Comparison of ENCODE assay signal across 8 cellular contexts in genomic region chr2:154375625-154376020, GRCh38.
A peak's percentile ranks its signal among the peaks of the same experiment; 100 is the strongest.
DNase-seq lines count a peak whose midpoint lies in the region; ATAC-seq and TF ChIP-seq lines count a peak whose summit lies in the region.

No MANE protein-coding gene starts in this region.

- no peak overlapping the region for H2AFZ ChIP-seq in Loucy (ENCODE audit: low read length)

- H3K36me3 ChIP-seq in DOHH2 (ENCODE audit: control insufficient read depth, low read length): no peaks in the 10 kb centered on the region
- H3K36me3 ChIP-seq in Loucy (ENCODE audit: insufficient read depth, low read length): no peaks in the 10 kb centered on the region
- H3K36me3 ChIP-seq in testis (ENCODE audit: low read depth, missing control alignments): no peaks in the 10 kb centered on the region

- no peak for TF ChIP-seq POLR2A in testis (IDR thresholded peaks at IDR 0.05)

- no peak overlapping the region for H3K27ac ChIP-seq in DOHH2 (ENCODE audit: low read depth, low read length)
- H3K27ac ChIP-seq in testis: no peak overlapping the region

- intact Hi-C loops in testis (cut with DNase I; ENCODE audit: low total_unique reads): no loop called here

- in situ Hi-C loops in SK-MEL-5 (cut with HindIII; ENCODE audit: low pct_unique_long_range_greater_than_20kb, low sequenced_read_pairs): no loop called here

- peak overlapping the region; percentile 26; the same call in 1 of the 2 replicates for H3K4me2 ChIP-seq in DOHH2 (ENCODE audit: low read length)
- no peak overlapping the region for H3K4me2 ChIP-seq in Loucy (ENCODE audit: low read depth, low read length, poor library complexity, severe bottlenecking)

- H3K79me2 ChIP-seq in DOHH2 (ENCODE audit: control insufficient read depth, low read length): no peaks in the 10 kb centered on the region
- H3K79me2 ChIP-seq in Loucy (ENCODE audit: insufficient read depth, low read length): no peaks in the 10 kb centered on the region

- H4K20me1 ChIP-seq in DOHH2 (ENCODE audit: control insufficient read depth, insufficient read depth, low read depth, low read length) (no peaks in the 10 kb centered on the region), Loucy (ENCODE audit: insufficient read depth, low read length, poor library complexity, severe bottlenecking) (no peaks in the 10 kb centered on the region)

- H3K4me3 ChIP-seq in DOHH2 (ENCODE audit: low read length): no peak overlapping the region
- no peak overlapping the region for H3K4me3 ChIP-seq in Loucy (ENCODE audit: low read length, poor library complexity, severe bottlenecking)
- H3K4me3 ChIP-seq in testis: no peak overlapping the region

- ATAC-seq in GM19035 (IDR thresholded peaks at IDR 0.05; ENCODE audit: unreplicated experiment) (no peak), HG03342 (IDR thresholded peaks at IDR 0.05; ENCODE audit: unreplicated experiment) (no peak)

- H3F3A ChIP-seq in DOHH2 (ENCODE audit: control insufficient read depth, insufficient read depth): no peaks in the 10 kb centered on the region
- H3F3A ChIP-seq in Loucy (ENCODE audit: low read depth): no peaks in the 10 kb centered on the region

- H3K4me1 ChIP-seq in DOHH2 (ENCODE audit: control insufficient read depth, low read length) (no peaks in the 10 kb centered on the region), Loucy (ENCODE audit: insufficient read depth, low read length, poor library complexity, severe bottlenecking) (peaks cover 8% of the 10 kb centered on the region), testis (no peaks in the 10 kb centered on the region)

- H3K27me3 ChIP-seq in DOHH2 (ENCODE audit: control insufficient read depth, low read length) (no peaks in the 10 kb centered on the region; the same call in 1 of the 2 replicates), Loucy (ENCODE audit: insufficient read depth, low read length, poor library complexity, severe bottlenecking) (no peaks in the 10 kb centered on the region), testis (no peaks in the 10 kb centered on the region)

- no peak overlapping the region for H3K9ac ChIP-seq in Loucy (ENCODE audit: low read depth, low read length, poor library complexity, severe bottlenecking)

- peak; percentile 33 for TF ChIP-seq CTCF in DOHH2 (IDR thresholded peaks at IDR 0.05; ENCODE audit: low read depth, low read length, poor library complexity, severe bottlenecking)
- peak; percentile 60 for TF ChIP-seq CTCF in Loucy (conservative IDR thresholded peaks at IDR 0.05; ENCODE audit: low read length)
- peak in 2 of 3 experiments; percentile 28 to 31 for TF ChIP-seq CTCF in testis (IDR thresholded peaks at IDR 0.05)

- WGBS in testis, 2 donors: 1 to 2% methylated on average over 8 of the region's 8 CpGs

- H3K9me2 ChIP-seq in DOHH2 (replicated peaks; ENCODE audit: control insufficient read depth, low read length): no peaks in the 10 kb centered on the region
- H3K9me2 ChIP-seq in Loucy (replicated peaks; ENCODE audit: low read depth, low read length): no peaks in the 10 kb centered on the region

- DNase-seq in SK-MEL-5 (ENCODE audit: low read depth, low spot score): peak; percentile 66
- peak; percentile 34 for DNase-seq in glomerular endothelial cell (ENCODE audit: extremely low read depth, low read depth, low spot score)
- DNase-seq in testis: no peak
- DNase-seq in DMS79 (lab: John Stamatoyannopoulos, UW): no peak

- no peaks in the 10 kb centered on the region for H3K9me3 ChIP-seq in DOHH2 (ENCODE audit: control insufficient read depth, insufficient read depth, low read length)
- no peaks in the 10 kb centered on the region for H3K9me3 ChIP-seq in Loucy (ENCODE audit: insufficient read depth, low read depth, low read length)
- H3K9me3 ChIP-seq in testis: no peaks in the 10 kb centered on the region

Comparison
In these comparisons a context has a peak if more than half of its experiments do, and no peak if none do; other contexts are left out.
1. DNase-seq: peak in SK-MEL-5 (single experiment) and glomerular endothelial cell (single experiment); none in testis (single experiment) and DMS79 (single experiment).
2. Peak in every context shown above with its lines, with median percentiles within 50 percentile points of each other: CTCF ChIP-seq.